Comparison of ENCODE assay signal across 8 cellular contexts in genomic region chr7:101216001-101216859, GRCh38. TPM values are rescaled to one million over a fixed set of nuclear protein-coding genes. Genes with fewer than 3 reads are reported as not detected.
DNase-seq lines count a peak whose midpoint lies in the region; ATAC-seq, FAIRE-seq and TF ChIP-seq lines count a peak whose summit lies in the region.

No MANE protein-coding gene starts in this region.

- H4K20me1 ChIP-seq in keratinocyte (ENCODE audit: control insufficient read depth, extremely low read depth, insufficient read depth, low read length): no peaks in the 10 kb centered on the region

- H3K4me2 ChIP-seq in keratinocyte (ENCODE audit: control insufficient read depth, extremely low read depth, insufficient read depth, low read depth, low read length): peak overlapping the region; percentile 91

- H3K27ac Mint-ChIP-seq in activated naive CD8-positive, alpha-beta T cell: peak overlapping the region; percentile 16

- H3K4me3 Mint-ChIP-seq in activated naive CD8-positive, alpha-beta T cell: peak overlapping the region; percentile 83

- H3K27me3 Mint-ChIP-seq in activated naive CD8-positive, alpha-beta T cell: no peaks in the 10 kb centered on the region

- peak overlapping the region; percentile 81 to 94 (median 91) for H3K4me3 ChIP-seq in keratinocyte (ENCODE audit: control insufficient read depth in 2 of 3, extremely low read depth in 1 of 3, insufficient read depth in 2 of 3, low read depth in 1 of 3, low read length in 3 of 3)
- H3K4me3 ChIP-seq in thoracic aorta: peak overlapping the region; percentile 87

- H3K27ac ChIP-seq in keratinocyte (ENCODE audit: control insufficient read depth, insufficient read depth, low read length) (peak overlapping the region; percentile 78), thoracic aorta (peak overlapping the region in 1 of 2 donors; percentile 87)

- H3K36me3 ChIP-seq in keratinocyte (ENCODE audit: control insufficient read depth in 2 of 2, extremely low read depth in 1 of 2, insufficient read depth in 2 of 2, low read length in 2 of 2): peaks cover 16 to 17% of the 10 kb centered on the region in 2 experiments
- peaks cover 10% of the 10 kb centered on the region for H3K36me3 ChIP-seq in thoracic aorta

- TF ChIP-seq CTCF in keratinocyte (optimal IDR thresholded peaks at IDR 0.05 in 1 of 3, IDR thresholded peaks at IDR 0.05 in 1 of 3, conservative IDR thresholded peaks at IDR 0.05 in 1 of 3; ENCODE audit: extremely low read depth in 1 of 3, insufficient read depth in 2 of 3, low read length in 3 of 3): no peak
- TF ChIP-seq CTCF in thoracic aorta (IDR thresholded peaks at IDR 0.05): no peak

- peaks cover 33% of the 10 kb centered on the region for H3K4me1 Mint-ChIP-seq in activated naive CD8-positive, alpha-beta T cell (ENCODE audit: low read depth)

- DNase-seq in A172 (ENCODE audit: low spot score) (peak; percentile 34), keratinocyte (ENCODE audit: low read depth, low spot score) (no peak), thoracic aorta (ENCODE audit: low spot score) (no peak), HK-2 (ENCODE audit: unreplicated experiment) (no peak), DMS153 treated with DMSO at 0.1 percent for 48 hours (lab: John Stamatoyannopoulos, UW; ENCODE audit: unreplicated experiment) (no peak), glomerular visceral epithelial cell (ENCODE audit: extremely low spot score) (no peak)

- H2AFZ ChIP-seq in keratinocyte (ENCODE audit: control insufficient read depth, low read length): peak overlapping the region; percentile 67

- no peaks in the 10 kb centered on the region for H3K9me3 Mint-ChIP-seq in activated naive CD8-positive, alpha-beta T cell (ENCODE audit: low read depth)

- peak overlapping the region; percentile 85 for H3K9ac ChIP-seq in keratinocyte (ENCODE audit: control insufficient read depth, extremely low read depth, insufficient read depth, low read length)

- no peak for FAIRE-seq in keratinocyte (lab: Jason Lieb, UNC)

- no peaks in the 10 kb centered on the region for H3K9me1 ChIP-seq in keratinocyte (ENCODE audit: control insufficient read depth, extremely low read depth, insufficient read depth, low read length)

- no peaks in the 10 kb centered on the region for H3K9me3 ChIP-seq in keratinocyte (ENCODE audit: control insufficient read depth, low read depth, low read length)
- no peaks in the 10 kb centered on the region for H3K9me3 ChIP-seq in thoracic aorta

- H3K4me1 ChIP-seq in keratinocyte (ENCODE audit: control insufficient read depth, extremely low read depth, insufficient read depth, low read length) (peaks cover 14% of the 10 kb centered on the region), thoracic aorta (ENCODE audit: control insufficient read depth in 1 of 2, low read depth in 2 of 2) (peaks cover 16 to 37% of the 10 kb centered on the region in 2 donors)

- H3K27me3 ChIP-seq in keratinocyte (ENCODE audit: control insufficient read depth, extremely low read depth, insufficient read depth, low read length) (no peaks in the 10 kb centered on the region), thoracic aorta (replicated peaks; ENCODE audit: insufficient read depth) (no peaks in the 10 kb centered on the region)

- ATAC-seq in GM21825 (IDR thresholded peaks at IDR 0.05; ENCODE audit: unreplicated experiment): peak; percentile 2
- no peak for ATAC-seq in thoracic aorta (ENCODE audit: insufficient number of reproducible peaks, low FRiP score, low read depth)

- H3K79me2 ChIP-seq in keratinocyte (ENCODE audit: control insufficient read depth, insufficient read depth, low read length): peaks cover 47% of the 10 kb centered on the region

- dilution Hi-C loops in keratinocyte (cut with MboI; ENCODE audit: extremely low pct_ligation_motif_present, low sequenced_read_pairs): no loop called here

- H3K36me3 Mint-ChIP-seq in activated naive CD8-positive, alpha-beta T cell: no peaks in the 10 kb centered on the region

RNA-seq across cellular contexts. Expression of gene PLOD3, which starts 1.2 kb away (rescaled TPM):
- 93.9 and 105 TPM in 2 replicates for total RNA-seq in A172 (2014; rRNA removed; shearing (Covaris generic))
- polyA plus RNA-seq in keratinocyte: 31.6 to 71.6 TPM (median 36.1 TPM) in 3 replicates
- 14.8 TPM for polyA plus RNA-seq in keratinocyte (2011; ENCODE audit: low read depth)
- polyA plus RNA-seq in keratinocyte (2011; cell fraction: cytosol; rRNA removed): 17.6 and 31.6 TPM in 2 replicates
- 138 and 165 TPM in 2 replicates for polyA plus RNA-seq in keratinocyte (2011; cell fraction: nucleus; rRNA removed)
- 34.7 and 74.5 TPM in 2 replicates for polyA plus RNA-seq in keratinocyte (2012; ENCODE audit: low replicate concordance)
- 27.8 to 135 TPM (median 43.3 TPM) in 3 replicates for polyA minus RNA-seq in keratinocyte
- polyA minus RNA-seq in keratinocyte (2011; cell fraction: cytosol; rRNA and poly(A)+ RNA removed): 52.4 TPM
- polyA minus RNA-seq in keratinocyte (2011; cell fraction: nucleus; rRNA and poly(A)+ RNA removed): 99.9 and 133 TPM in 2 replicates
- total RNA-seq in thoracic aorta: 10 to 100 TPM; 31.5 to 55.9 TPM

RNA-seq across cellular contexts. Expression of gene ZNHIT1, which starts 1.7 kb away (rescaled TPM):
- 113 and 116 TPM in 2 replicates for total RNA-seq in A172 (2014; rRNA removed; shearing (Covaris generic))
- 46.4 to 63.1 TPM (median 47.5 TPM) in 3 replicates for polyA plus RNA-seq in keratinocyte
- 32.4 TPM for polyA plus RNA-seq in keratinocyte (2011; ENCODE audit: low read depth)
- polyA plus RNA-seq in keratinocyte (2011; cell fraction: cytosol; rRNA removed): 43.9 and 79.2 TPM in 2 replicates
- 36.1 and 48.3 TPM in 2 replicates for polyA plus RNA-seq in keratinocyte (2011; cell fraction: nucleus; rRNA removed)
- polyA plus RNA-seq in keratinocyte (2012; ENCODE audit: low replicate concordance): 54.6 and 83.6 TPM in 2 replicates
- polyA minus RNA-seq in keratinocyte: 20.8 to 35.2 TPM (median 27.4 TPM) in 3 replicates
- polyA minus RNA-seq in keratinocyte (2011; cell fraction: cytosol; rRNA and poly(A)+ RNA removed): 88.1 TPM
- polyA minus RNA-seq in keratinocyte (2011; cell fraction: nucleus; rRNA and poly(A)+ RNA removed): 11.7 and 14.6 TPM in 2 replicates
- 10 to 100 TPM; 43.7 to 53.2 TPM for total RNA-seq in thoracic aorta

RNA-seq across cellular contexts. Expression of gene MOGAT3, which starts 15.4 kb away (rescaled TPM):
- not detected in 2 replicates for total RNA-seq in A172 (2014; rRNA removed; shearing (Covaris generic))
- polyA plus RNA-seq in keratinocyte: not detected in 3 replicates
- polyA plus RNA-seq in keratinocyte (2011; ENCODE audit: low read depth): not detected
- polyA plus RNA-seq in keratinocyte (2011; cell fraction: cytosol; rRNA removed): not detected in 2 replicates
- not detected in 2 replicates for polyA plus RNA-seq in keratinocyte (2011; cell fraction: nucleus; rRNA removed)
- not detected in 2 replicates for polyA plus RNA-seq in keratinocyte (2012; ENCODE audit: low replicate concordance)
- polyA minus RNA-seq in keratinocyte: not detected in 3 replicates
- not detected for polyA minus RNA-seq in keratinocyte (2011; cell fraction: cytosol; rRNA and poly(A)+ RNA removed)
- polyA minus RNA-seq in keratinocyte (2011; cell fraction: nucleus; rRNA and poly(A)+ RNA removed): not detected in 2 replicates
- total RNA-seq in thoracic aorta: not detected

RNA-seq across cellular contexts. Expression of gene CLDN15, which starts 21.4 kb away (rescaled TPM):
- total RNA-seq in A172 (2014; rRNA removed; shearing (Covaris generic)): 3.5 and 4.0 TPM in 2 replicates
- 1.9 to 4.1 TPM (median 2.4 TPM) in 3 replicates for polyA plus RNA-seq in keratinocyte
- polyA plus RNA-seq in keratinocyte (2011; ENCODE audit: low read depth): 0.75 TPM
- polyA plus RNA-seq in keratinocyte (2011; cell fraction: cytosol; rRNA removed): 1.0 and 1.3 TPM in 2 replicates
- 15.4 and 16.4 TPM in 2 replicates for polyA plus RNA-seq in keratinocyte (2011; cell fraction: nucleus; rRNA removed)
- 1.5 and 5.2 TPM in 2 replicates for polyA plus RNA-seq in keratinocyte (2012; ENCODE audit: low replicate concordance)
- 2.5 to 9.8 TPM (median 3.7 TPM) in 3 replicates for polyA minus RNA-seq in keratinocyte
- polyA minus RNA-seq in keratinocyte (2011; cell fraction: cytosol; rRNA and poly(A)+ RNA removed): not detected
- polyA minus RNA-seq in keratinocyte (2011; cell fraction: nucleus; rRNA and poly(A)+ RNA removed): 2.7 and 3.5 TPM in 2 replicates
- 10 to 100 TPM in 1 of 2 donors, 1 to 10 TPM in 1; 7.4 to 15.4 TPM for total RNA-seq in thoracic aorta

RNA-seq across cellular contexts. Expression of gene FIS1, which starts 28.7 kb away (rescaled TPM):
- 166 and 189 TPM in 2 replicates for total RNA-seq in A172 (2014; rRNA removed; shearing (Covaris generic))
- polyA plus RNA-seq in keratinocyte: 202 to 244 TPM (median 240 TPM) in 3 replicates
- 87.0 TPM for polyA plus RNA-seq in keratinocyte (2011; ENCODE audit: low read depth)
- polyA plus RNA-seq in keratinocyte (2011; cell fraction: cytosol; rRNA removed): 203 and 377 TPM in 2 replicates
- 138 and 144 TPM in 2 replicates for polyA plus RNA-seq in keratinocyte (2011; cell fraction: nucleus; rRNA removed)
- polyA plus RNA-seq in keratinocyte (2012; ENCODE audit: low replicate concordance): 131 and 185 TPM in 2 replicates
- 57.9 to 101 TPM (median 88.6 TPM) in 3 replicates for polyA minus RNA-seq in keratinocyte
- 106 TPM for polyA minus RNA-seq in keratinocyte (2011; cell fraction: cytosol; rRNA and poly(A)+ RNA removed)
- polyA minus RNA-seq in keratinocyte (2011; cell fraction: nucleus; rRNA and poly(A)+ RNA removed): 21.2 and 25.9 TPM in 2 replicates
- total RNA-seq in thoracic aorta: 100 to 1,000 TPM; 135 to 181 TPM
